In genomic region chr6:149963212-149963461, GRCh38 we compare ENCODE assay signal across 8 cellular contexts. TPM values are rescaled to one million over a fixed set of nuclear protein-coding genes. Genes with fewer than 3 reads are reported as not detected.
DNase-seq lines count a peak whose midpoint lies in the region; ATAC-seq and TF ChIP-seq lines count a peak whose summit lies in the region.

No MANE protein-coding gene starts in this region.

- no peak for TF ChIP-seq POLR2A in GM18505 (IDR thresholded peaks at IDR 0.05; ENCODE audit: borderline replicate concordance, extremely low read depth, insufficient read depth, insufficient read length)

- peaks cover 73 to 89% of the 10 kb centered on the region in 2 donors for H3K27me3 Mint-ChIP-seq in CD8-positive, alpha-beta memory T cell
- H3K27me3 Mint-ChIP-seq in activated naive CD8-positive, alpha-beta T cell treated with anti-CD3 and anti-CD28 coated beads, Interleukin-2, amount 50 U/mL, for 24 hours = peaks cover 90% of the 10 kb centered on the region
- H3K27me3 Mint-ChIP-seq in stimulated activated naive B cell treated with anti-CD40 and anti-IgM and Interleukin-4, amounts not matched to agents 10 μg/mL and 1 μg/mL and 100 μg/mL, for 72 hours = peaks cover 73 to 95% of the 10 kb centered on the region in 2 donors

- H3K36me3 ChIP-seq in CD8-positive, alpha-beta memory T cell (ENCODE audit: insufficient read depth, low read length) = no peaks in the 10 kb centered on the region
- peaks cover 3% of the 10 kb centered on the region; the same call in 1 of the 2 replicates for H3K36me3 ChIP-seq in HAP-1 (replicated peaks)

- CTCF ChIA-PET in CD8-positive, alpha-beta memory T cell (lab: Charles Lee) = no interaction called here

- H3K4me1 ChIP-seq in CD8-positive, alpha-beta memory T cell (ENCODE audit: insufficient read depth, low read length) = peaks cover 27% of the 10 kb centered on the region
- H3K4me1 ChIP-seq in HAP-1 = peaks cover 9% of the 10 kb centered on the region

- in situ Hi-C loops in HAP-1 (cut with MboI; ENCODE audit: low sequenced_read_pairs) = no loop called here

- H3K9me3 Mint-ChIP-seq in CD8-positive, alpha-beta memory T cell = no peaks in the 10 kb centered on the region
- H3K9me3 Mint-ChIP-seq in activated naive CD8-positive, alpha-beta T cell treated with anti-CD3 and anti-CD28 coated beads, Interleukin-2, amount 50 U/mL, for 24 hours = no peaks in the 10 kb centered on the region
- no peaks in the 10 kb centered on the region for H3K9me3 Mint-ChIP-seq in stimulated activated naive B cell treated with anti-CD40 and anti-IgM and Interleukin-4, amounts not matched to agents 10 μg/mL and 1 μg/mL and 100 μg/mL, for 72 hours

- H3K27ac ChIP-seq in CD8-positive, alpha-beta memory T cell (ENCODE audit: low read depth, low read length) = peak overlapping the region; percentile 45

- H3K27ac Mint-ChIP-seq in CD8-positive, alpha-beta memory T cell = peak overlapping the region in 6 of 8 donors; percentile 34 to 83 (median 78)
- peak overlapping the region; percentile 85 for H3K27ac Mint-ChIP-seq in activated naive CD8-positive, alpha-beta T cell treated with anti-CD3 and anti-CD28 coated beads, Interleukin-2, amount 50 U/mL, for 24 hours
- peak overlapping the region; percentile 79 for H3K27ac Mint-ChIP-seq in stimulated activated naive B cell treated with anti-CD40 and anti-IgM and Interleukin-4, amounts not matched to agents 10 μg/mL and 1 μg/mL and 100 μg/mL, for 72 hours

- POLR2A ChIA-PET in CD8-positive, alpha-beta memory T cell (lab: Charles Lee) = no interaction called here

- H3K36me3 Mint-ChIP-seq in CD8-positive, alpha-beta memory T cell = peaks cover 0 to 1% (median 0%) of the 10 kb centered on the region in 3 donors
- no peaks in the 10 kb centered on the region for H3K36me3 Mint-ChIP-seq in activated naive CD8-positive, alpha-beta T cell treated with anti-CD3 and anti-CD28 coated beads, Interleukin-2, amount 50 U/mL, for 24 hours (ENCODE audit: low read depth)
- H3K36me3 Mint-ChIP-seq in stimulated activated naive B cell treated with anti-CD40 and anti-IgM and Interleukin-4, amounts not matched to agents 10 μg/mL and 1 μg/mL and 100 μg/mL, for 72 hours = peaks cover 5 to 6% of the 10 kb centered on the region in 2 donors

- no peaks in the 10 kb centered on the region for H3K9me3 ChIP-seq in CD8-positive, alpha-beta memory T cell (ENCODE audit: low read length)
- H3K9me3 ChIP-seq in HAP-1 = no peaks in the 10 kb centered on the region

- peaks cover 55% of the 10 kb centered on the region for H3K27me3 ChIP-seq in CD8-positive, alpha-beta memory T cell (ENCODE audit: insufficient read depth, low read length, poor library complexity, severe bottlenecking)
- no peaks in the 10 kb centered on the region for H3K27me3 ChIP-seq in HAP-1 (ENCODE audit: low read depth)

- ATAC-seq in activated naive CD8-positive, alpha-beta T cell treated with anti-CD3 and anti-CD28 coated beads, Interleukin-2, amount 50 U/mL, for 24 hours = peak; percentile 17
- ATAC-seq in stimulated activated naive B cell treated with anti-CD40 and anti-IgM and Interleukin-4, amounts not matched to agents 10 μg/mL and 1 μg/mL and 100 μg/mL, for 72 hours (replicated peaks) = peak; percentile 37 to 48
- ATAC-seq in GM18505 (IDR thresholded peaks at IDR 0.05; ENCODE audit: unreplicated experiment) (no peak), GM18870 (IDR thresholded peaks at IDR 0.05; ENCODE audit: unreplicated experiment) (no peak)

- peak in 1 of 5 donors; percentile 14 for DNase-seq in CD8-positive, alpha-beta memory T cell
- DNase-seq in HAP-1 (ENCODE audit: low spot score in 2 of 2) (no peak), NCI-H510A treated with DMSO at 0.1 percent for 48 hours (lab: John Stamatoyannopoulos, UW) (peak; percentile 77), iPS-NIHi7 (ENCODE audit: extremely low spot score) (peak; percentile 43)
- DNase-seq in activated naive CD8-positive, alpha-beta T cell treated with anti-CD3 and anti-CD28 coated beads, Interleukin-2, amount 50 U/mL, for 24 hours = peak; percentile 40
- DNase-seq in stimulated activated naive B cell treated with anti-CD40 and anti-IgM and Interleukin-4, amounts not matched to agents 10 μg/mL and 1 μg/mL and 100 μg/mL, for 72 hours = no peak

- peak overlapping the region; percentile 87 to 97 (median 93) for H3K4me3 Mint-ChIP-seq in CD8-positive, alpha-beta memory T cell
- H3K4me3 Mint-ChIP-seq in activated naive CD8-positive, alpha-beta T cell treated with anti-CD3 and anti-CD28 coated beads, Interleukin-2, amount 50 U/mL, for 24 hours = peak overlapping the region; percentile 83
- peak overlapping the region; percentile 91 to 93 for H3K4me3 Mint-ChIP-seq in stimulated activated naive B cell treated with anti-CD40 and anti-IgM and Interleukin-4, amounts not matched to agents 10 μg/mL and 1 μg/mL and 100 μg/mL, for 72 hours

- peaks cover 26 to 31% (median 27%) of the 10 kb centered on the region in 3 donors for H3K4me1 Mint-ChIP-seq in CD8-positive, alpha-beta memory T cell
- peaks cover 30% of the 10 kb centered on the region for H3K4me1 Mint-ChIP-seq in activated naive CD8-positive, alpha-beta T cell treated with anti-CD3 and anti-CD28 coated beads, Interleukin-2, amount 50 U/mL, for 24 hours
- H3K4me1 Mint-ChIP-seq in stimulated activated naive B cell treated with anti-CD40 and anti-IgM and Interleukin-4, amounts not matched to agents 10 μg/mL and 1 μg/mL and 100 μg/mL, for 72 hours = peaks cover 29 to 35% of the 10 kb centered on the region in 2 donors

- H3K4me3 ChIP-seq in CD8-positive, alpha-beta memory T cell (ENCODE audit: low read length) = peak overlapping the region; percentile 69
- H3K4me3 ChIP-seq in HAP-1 = peak overlapping the region; percentile 68; the same call in 1 of the 2 replicates

RNA-seq across cellular contexts. Expression of gene ULBP1, which starts 0.6 kb away (rescaled TPM):
- total RNA-seq in CD8-positive, alpha-beta memory T cell = under 1 TPM; 0.60 to 0.74 TPM
- not detected for polyA plus RNA-seq in CD8-positive, alpha-beta memory T cell

RNA-seq across cellular contexts. Expression of gene ULBP2, which starts 21.3 kb away (rescaled TPM):
- under 1 TPM; 0.48 to 0.51 TPM for total RNA-seq in CD8-positive, alpha-beta memory T cell
- polyA plus RNA-seq in CD8-positive, alpha-beta memory T cell = 0.68 TPM

RNA-seq across cellular contexts. Expression of gene RAET1G, which starts 40.2 kb away (rescaled TPM):
- total RNA-seq in CD8-positive, alpha-beta memory T cell = not detected
- polyA plus RNA-seq in CD8-positive, alpha-beta memory T cell = not detected

Comparison
In these comparisons a context has a peak if more than half of its experiments do, and no peak if none do; other contexts are left out.
1. DNase-seq: peak in NCI-H510A treated with DMSO at 0.1 percent for 48 hours (single experiment), activated naive CD8-positive, alpha-beta T cell treated with anti-CD3 and anti-CD28 coated beads, Interleukin-2, amount 50 U/mL, for 24 hours (single experiment) and iPS-NIHi7 (single experiment); none in HAP-1 (0 of 2) and stimulated activated naive B cell treated with anti-CD40 and anti-IgM and Interleukin-4, amounts not matched to agents 10 μg/mL and 1 μg/mL and 100 μg/mL, for 72 hours (single experiment).
2. ATAC-seq: peak in activated naive CD8-positive, alpha-beta T cell treated with anti-CD3 and anti-CD28 coated beads, Interleukin-2, amount 50 U/mL, for 24 hours (single experiment) and stimulated activated naive B cell treated with anti-CD40 and anti-IgM and Interleukin-4, amounts not matched to agents 10 μg/mL and 1 μg/mL and 100 μg/mL, for 72 hours (2 of 2); none in GM18505 (single experiment) and GM18870 (single experiment).
3. Peak in every context shown above with its lines, with median percentiles within 50 percentile points of each other: H3K27ac Mint-ChIP-seq and H3K4me3 Mint-ChIP-seq.